In genomic region chr1:233598891-233599541, GRCh38 we compare ENCODE assay signal across 8 cellular contexts.
DNase-seq lines count a peak whose midpoint lies in the region; ATAC-seq and TF ChIP-seq lines count a peak whose summit lies in the region.
"Had no signal": no experiment of that assay in that cellular context is flagged by ENCODE, and none has a peak within 500 bp of the region (broad histone marks: within the 10 kb centered on the region; RNA-seq: fewer than 3 reads in every experiment).

No MANE protein-coding gene starts in this region.

- peaks cover 0 to 3% (median 0%) of the 10 kb centered on the region in 3 donors for H3K9me3 ChIP-seq in tibial artery

- no peak overlapping the region for H3K4me3 Mint-ChIP-seq in activated naive CD8-positive, alpha-beta T cell treated with anti-CD3 and anti-CD28 coated beads, Interleukin-2, amount 50 U/mL, for 24 hours

- H3K36me3 ChIP-seq in tibial artery = no peaks in the 10 kb centered on the region

- peaks cover 17% of the 10 kb centered on the region for H3K27me3 Mint-ChIP-seq in activated naive CD8-positive, alpha-beta T cell treated with anti-CD3 and anti-CD28 coated beads, Interleukin-2, amount 50 U/mL, for 24 hours

- no peak overlapping the region for H3K27ac ChIP-seq in tibial artery

- TF ChIP-seq CTCF in GM20000 (IDR thresholded peaks at IDR 0.05; ENCODE audit: extremely low read depth, missing control alignments) = no peak
- TF ChIP-seq CTCF in tibial artery (IDR thresholded peaks at IDR 0.05) = no peak

- intact Hi-C loops in tibial artery (cut with DNase I; ENCODE audit: low total_unique reads) = no loop called here

- ATAC-seq in GM18520 (IDR thresholded peaks at IDR 0.05; ENCODE audit: unreplicated experiment) = peak; percentile 82
- ATAC-seq in HG03108 (IDR thresholded peaks at IDR 0.05; ENCODE audit: unreplicated experiment) = peak; percentile 84
- ATAC-seq in activated naive CD8-positive, alpha-beta T cell treated with anti-CD3 and anti-CD28 coated beads, Interleukin-2, amount 50 U/mL, for 24 hours = peak; percentile 83

- H3K9me3 Mint-ChIP-seq in activated naive CD8-positive, alpha-beta T cell treated with anti-CD3 and anti-CD28 coated beads, Interleukin-2, amount 50 U/mL, for 24 hours = peaks cover 11% of the 10 kb centered on the region

- DNase-seq in GM20000 (ENCODE audit: low spot score) (peak; percentile 53), tibial artery (no peak), cerebellar nuclear complex (lab: John Stamatoyannopoulos, UW) (no peak)
- no peak for DNase-seq in activated naive CD8-positive, alpha-beta T cell treated with anti-CD3 and anti-CD28 coated beads, Interleukin-2, amount 50 U/mL, for 24 hours
- DNase-seq in effector CD8-positive, alpha-beta T cell (lab: John Stamatoyannopoulos, UW) = no peak
- DNase-seq: NCI-H146 had no signal

- no peaks in the 10 kb centered on the region for H3K4me1 ChIP-seq in tibial artery

- peak overlapping the region; percentile 29 for H3K27ac Mint-ChIP-seq in activated naive CD8-positive, alpha-beta T cell treated with anti-CD3 and anti-CD28 coated beads, Interleukin-2, amount 50 U/mL, for 24 hours

- H3K36me3 Mint-ChIP-seq in activated naive CD8-positive, alpha-beta T cell treated with anti-CD3 and anti-CD28 coated beads, Interleukin-2, amount 50 U/mL, for 24 hours (ENCODE audit: low read depth) = no peaks in the 10 kb centered on the region

- no peak overlapping the region for H3K4me3 ChIP-seq in tibial artery

- no peaks in the 10 kb centered on the region for H3K27me3 ChIP-seq in tibial artery

- peaks cover 15% of the 10 kb centered on the region for H3K4me1 Mint-ChIP-seq in activated naive CD8-positive, alpha-beta T cell treated with anti-CD3 and anti-CD28 coated beads, Interleukin-2, amount 50 U/mL, for 24 hours
